1 cellular context compared by ENCODE assay signal in the genomic region with DNA sequence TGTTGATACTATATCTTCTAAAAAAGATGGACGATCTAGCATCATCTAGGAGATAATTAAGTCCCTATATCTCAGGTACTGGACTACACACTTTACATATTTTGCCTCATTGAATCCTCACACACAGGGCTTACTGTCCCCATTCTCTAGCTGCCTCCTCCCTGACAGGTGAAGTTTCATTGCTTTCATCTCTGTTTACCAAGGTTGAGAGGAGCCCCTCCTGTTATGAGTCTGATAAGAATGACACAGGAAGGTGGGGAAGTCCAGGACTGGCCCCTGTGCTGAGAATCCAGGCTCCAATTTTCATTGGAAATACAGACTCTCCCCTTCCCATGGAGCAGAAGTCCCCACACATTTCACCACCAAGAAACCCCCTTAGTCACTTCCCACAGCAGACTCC.
A peak's percentile ranks its signal among the peaks of the same experiment; 100 is the strongest.
TF ChIP-seq lines count a peak whose summit lies in the region.

No MANE protein-coding gene starts in this region.

TF ChIP-seq in HepG2, 621 proteins besides CTCF, POLR2A, EP300 and RAD21 (continued from another document and continues in another):
- no peak for TF ChIP-seq ZNF576 (CRISPR knock-in tag; IDR thresholded peaks at IDR 0.05)
- no peak for TF ChIP-seq PTBP1 (IDR thresholded peaks at IDR 0.05; ENCODE audit: low read depth, low read length, poor library complexity, severe bottlenecking)
- no peak for TF ChIP-seq ARID2 (CRISPR knock-in tag; IDR thresholded peaks at IDR 0.05; ENCODE audit: borderline replicate concordance)
- TF ChIP-seq ZHX1 (CRISPR knock-in tag; IDR thresholded peaks at IDR 0.05; ENCODE audit: low read depth), result no peak
- TF ChIP-seq ZNF674 (CRISPR knock-in tag; IDR thresholded peaks at IDR 0.05; ENCODE audit: low read depth), result no peak
- TF ChIP-seq HOXD1 (CRISPR knock-in tag; IDR thresholded peaks at IDR 0.05), result peak; percentile 99
- TF ChIP-seq ZNF101 (CRISPR knock-in tag; IDR thresholded peaks at IDR 0.05; ENCODE audit: borderline replicate concordance, low read depth), result no peak
- TF ChIP-seq ZEB1 (IDR thresholded peaks at IDR 0.05; ENCODE audit: insufficient replicate concordance, low read depth), result peak; percentile 89
- TF ChIP-seq MZF1 (CRISPR knock-in tag; IDR thresholded peaks at IDR 0.05; ENCODE audit: borderline replicate concordance), result no peak
- TF ChIP-seq MATR3 (CRISPR knock-in tag; IDR thresholded peaks at IDR 0.05), result no peak
- no peak for TF ChIP-seq ZSCAN25 (CRISPR knock-in tag; IDR thresholded peaks at IDR 0.05)
- no peak for TF ChIP-seq JUNB (CRISPR knock-in tag; IDR thresholded peaks at IDR 0.05; ENCODE audit: borderline replicate concordance)
- TF ChIP-seq KDM5A (IDR thresholded peaks at IDR 0.05; ENCODE audit: borderline replicate concordance, low read length), result no peak
- TF ChIP-seq SOX13 (IDR thresholded peaks at IDR 0.05), result peak; percentile 80
- peak in 1 of 2 experiments; percentile 96; a peak in 2 of 4 replicates for TF ChIP-seq SOX13 (CRISPR knock-in tag; conservative IDR thresholded peaks at IDR 0.05 in 1 of 2, IDR thresholded peaks at IDR 0.05 in 1 of 2)
- no peak for TF ChIP-seq RBAK (CRISPR knock-in tag; IDR thresholded peaks at IDR 0.05)
- no peak for TF ChIP-seq ZNF615 (CRISPR knock-in tag; IDR thresholded peaks at IDR 0.05; ENCODE audit: borderline replicate concordance)
- 0 out of 2 replicates have a peak, but pooled peaks have one; percentile 25 for TF ChIP-seq SMYD3 (CRISPR knock-in tag; IDR thresholded peaks at IDR 0.05)
- peak; percentile 40; the same call in 1 of the 2 replicates for TF ChIP-seq GATAD1 (CRISPR knock-in tag; IDR thresholded peaks at IDR 0.05)
- TF ChIP-seq, protein P1, sequence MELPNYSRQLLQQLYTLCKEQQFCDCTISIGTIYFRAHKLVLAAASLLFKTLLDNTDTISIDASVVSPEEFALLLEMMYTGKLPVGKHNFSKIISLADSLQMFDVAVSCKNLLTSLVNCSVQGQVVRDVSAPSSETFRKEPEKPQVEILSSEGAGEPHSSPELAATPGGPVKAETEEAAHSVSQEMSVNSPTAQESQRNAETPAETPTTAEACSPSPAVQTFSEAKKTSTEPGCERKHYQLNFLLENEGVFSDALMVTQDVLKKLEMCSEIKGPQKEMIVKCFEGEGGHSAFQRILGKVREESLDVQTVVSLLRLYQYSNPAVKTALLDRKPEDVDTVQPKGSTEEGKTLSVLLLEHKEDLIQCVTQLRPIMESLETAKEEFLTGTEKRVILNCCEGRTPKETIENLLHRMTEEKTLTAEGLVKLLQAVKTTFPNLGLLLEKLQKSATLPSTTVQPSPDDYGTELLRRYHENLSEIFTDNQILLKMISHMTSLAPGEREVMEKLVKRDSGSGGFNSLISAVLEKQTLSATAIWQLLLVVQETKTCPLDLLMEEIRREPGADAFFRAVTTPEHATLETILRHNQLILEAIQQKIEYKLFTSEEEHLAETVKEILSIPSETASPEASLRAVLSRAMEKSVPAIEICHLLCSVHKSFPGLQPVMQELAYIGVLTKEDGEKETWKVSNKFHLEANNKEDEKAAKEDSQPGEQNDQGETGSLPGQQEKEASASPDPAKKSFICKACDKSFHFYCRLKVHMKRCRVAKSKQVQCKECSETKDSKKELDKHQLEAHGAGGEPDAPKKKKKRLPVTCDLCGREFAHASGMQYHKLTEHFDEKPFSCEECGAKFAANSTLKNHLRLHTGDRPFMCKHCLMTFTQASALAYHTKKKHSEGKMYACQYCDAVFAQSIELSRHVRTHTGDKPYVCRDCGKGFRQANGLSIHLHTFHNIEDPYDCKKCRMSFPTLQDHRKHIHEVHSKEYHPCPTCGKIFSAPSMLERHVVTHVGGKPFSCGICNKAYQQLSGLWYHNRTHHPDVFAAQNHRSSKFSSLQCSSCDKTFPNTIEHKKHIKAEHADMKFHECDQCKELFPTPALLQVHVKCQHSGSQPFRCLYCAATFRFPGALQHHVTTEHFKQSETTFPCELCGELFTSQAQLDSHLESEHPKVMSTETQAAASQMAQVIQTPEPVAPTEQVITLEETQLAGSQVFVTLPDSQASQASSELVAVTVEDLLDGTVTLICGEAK (IDR thresholded peaks at IDR 0.05), result no peak
- TF ChIP-seq, protein P1 (CRISPR knock-in tag; IDR thresholded peaks at IDR 0.05), result no peak
- TF ChIP-seq ZNF382 (CRISPR knock-in tag; IDR thresholded peaks at IDR 0.05; ENCODE audit: borderline replicate concordance), result no peak
- peak; percentile 50; the same call in 1 of the 2 replicates for TF ChIP-seq RXRA (CRISPR knock-in tag; IDR thresholded peaks at IDR 0.05)
- TF ChIP-seq KLF13 (CRISPR knock-in tag; IDR thresholded peaks at IDR 0.05), result no peak
- peak; percentile 71; the same call in 1 of the 2 replicates for TF ChIP-seq ZBTB7A (CRISPR knock-in tag; IDR thresholded peaks at IDR 0.05)
- TF ChIP-seq ZNF44 (CRISPR knock-in tag; IDR thresholded peaks at IDR 0.05), result no peak
- TF ChIP-seq ARNT (IDR thresholded peaks at IDR 0.05), result no peak
- no peak for TF ChIP-seq KDM5B (CRISPR knock-in tag; IDR thresholded peaks at IDR 0.05; ENCODE audit: borderline replicate concordance)
- TF ChIP-seq ZNF841 (CRISPR knock-in tag; IDR thresholded peaks at IDR 0.05; ENCODE audit: borderline replicate concordance), result no peak
- no peak for TF ChIP-seq ZNF660 (CRISPR knock-in tag; IDR thresholded peaks at IDR 0.05; ENCODE audit: borderline replicate concordance, low read depth)
- TF ChIP-seq, protein P2, sequence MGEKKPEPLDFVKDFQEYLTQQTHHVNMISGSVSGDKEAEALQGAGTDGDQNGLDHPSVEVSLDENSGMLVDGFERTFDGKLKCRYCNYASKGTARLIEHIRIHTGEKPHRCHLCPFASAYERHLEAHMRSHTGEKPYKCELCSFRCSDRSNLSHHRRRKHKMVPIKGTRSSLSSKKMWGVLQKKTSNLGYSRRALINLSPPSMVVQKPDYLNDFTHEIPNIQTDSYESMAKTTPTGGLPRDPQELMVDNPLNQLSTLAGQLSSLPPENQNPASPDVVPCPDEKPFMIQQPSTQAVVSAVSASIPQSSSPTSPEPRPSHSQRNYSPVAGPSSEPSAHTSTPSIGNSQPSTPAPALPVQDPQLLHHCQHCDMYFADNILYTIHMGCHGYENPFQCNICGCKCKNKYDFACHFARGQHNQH (CRISPR knock-in tag; IDR thresholded peaks at IDR 0.05), result peak; percentile 76
- TF ChIP-seq TCF7L2 (IDR thresholded peaks at IDR 0.05; ENCODE audit: low read depth, low read length), result peak; percentile 58; the same call in 1 of the 2 replicates
- peak; percentile 74; the same call in 1 of the 2 replicates for TF ChIP-seq ZNF430 (CRISPR knock-in tag; IDR thresholded peaks at IDR 0.05)
- peak; percentile 80 for TF ChIP-seq BCL6 (CRISPR knock-in tag; IDR thresholded peaks at IDR 0.05)
- no peak for TF ChIP-seq RNF2 (conservative IDR thresholded peaks at IDR 0.05; ENCODE audit: low read depth)
- TF ChIP-seq YEATS2 (CRISPR knock-in tag; IDR thresholded peaks at IDR 0.05; ENCODE audit: borderline replicate concordance), result no peak
- TF ChIP-seq ZNF75D (CRISPR knock-in tag; IDR thresholded peaks at IDR 0.05; ENCODE audit: borderline replicate concordance), result no peak
- TF ChIP-seq, protein P3, sequence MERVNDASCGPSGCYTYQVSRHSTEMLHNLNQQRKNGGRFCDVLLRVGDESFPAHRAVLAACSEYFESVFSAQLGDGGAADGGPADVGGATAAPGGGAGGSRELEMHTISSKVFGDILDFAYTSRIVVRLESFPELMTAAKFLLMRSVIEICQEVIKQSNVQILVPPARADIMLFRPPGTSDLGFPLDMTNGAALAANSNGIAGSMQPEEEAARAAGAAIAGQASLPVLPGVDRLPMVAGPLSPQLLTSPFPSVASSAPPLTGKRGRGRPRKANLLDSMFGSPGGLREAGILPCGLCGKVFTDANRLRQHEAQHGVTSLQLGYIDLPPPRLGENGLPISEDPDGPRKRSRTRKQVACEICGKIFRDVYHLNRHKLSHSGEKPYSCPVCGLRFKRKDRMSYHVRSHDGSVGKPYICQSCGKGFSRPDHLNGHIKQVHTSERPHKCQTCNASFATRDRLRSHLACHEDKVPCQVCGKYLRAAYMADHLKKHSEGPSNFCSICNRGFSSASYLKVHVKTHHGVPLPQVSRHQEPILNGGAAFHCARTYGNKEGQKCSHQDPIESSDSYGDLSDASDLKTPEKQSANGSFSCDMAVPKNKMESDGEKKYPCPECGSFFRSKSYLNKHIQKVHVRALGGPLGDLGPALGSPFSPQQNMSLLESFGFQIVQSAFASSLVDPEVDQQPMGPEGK (CRISPR knock-in tag; IDR thresholded peaks at IDR 0.05), result peak; percentile 97
